Comparison of ENCODE assay signal across 20 cellular contexts in genomic region chr5:15722305-15722704, GRCh38.
A peak's percentile ranks its signal among the peaks of the same experiment; 100 is the strongest.
DNase-seq lines count a peak whose midpoint lies in the region; ATAC-seq, FAIRE-seq and TF ChIP-seq lines count a peak whose summit lies in the region.
"Had no signal": no experiment of that assay in that cellular context is flagged by ENCODE, and none has a peak within 500 bp of the region (broad histone marks: within the 10 kb centered on the region; RNA-seq: fewer than 3 reads in every experiment).

No MANE protein-coding gene starts in this region.

- peaks cover 3 to 23% of the 10 kb centered on the region in 2 donors for H3K9me3 ChIP-seq in left lung
- H3K9me3 ChIP-seq in upper lobe of left lung: peaks cover 3 to 13% (median 5%) of the 10 kb centered on the region in 4 donors
- H3K9me3 ChIP-seq: BE2C had no signal

- no peaks in the 10 kb centered on the region for H3K27me3 Mint-ChIP-seq in CD14-positive monocyte (ENCODE audit: low read depth in 3 of 3)
- H3K27me3 Mint-ChIP-seq: CD4-positive, alpha-beta T cell; IgD-negative memory B cell had no signal

- no peak overlapping the region for H3K4me3 ChIP-seq in bronchial epithelial cell (ENCODE audit: low read depth, low read length)
- H3K4me3 ChIP-seq in left lung: no peak overlapping the region
- no peak overlapping the region for H3K4me3 ChIP-seq in upper lobe of left lung
- H3K4me3 ChIP-seq: HAP-1 had no signal

- WGBS in upper lobe of left lung, 2 donors: 58 to 65% methylated on average over 6 to 7 of the region's 7 CpGs

- H3K27ac Mint-ChIP-seq in CD14-positive monocyte: no peak overlapping the region
- H3K27ac Mint-ChIP-seq: CD4-positive, alpha-beta T cell; IgD-negative memory B cell had no signal

- H3K4me3 Mint-ChIP-seq in CD14-positive monocyte: no peak overlapping the region
- H3K4me3 Mint-ChIP-seq: CD4-positive, alpha-beta T cell; IgD-negative memory B cell had no signal

- no peaks in the 10 kb centered on the region for H3K27me3 ChIP-seq in bronchial epithelial cell (ENCODE audit: control insufficient read depth, insufficient read depth, low read length)
- H3K27me3 ChIP-seq in left lung: no peaks in the 10 kb centered on the region
- no peaks in the 10 kb centered on the region for H3K27me3 ChIP-seq in upper lobe of left lung
- H3K27me3 ChIP-seq: BE2C had no signal

- peak; percentile 3 for DNase-seq in bronchial epithelial cell (ENCODE audit: low read depth)
- DNase-seq in dermis microvascular lymphatic vessel endothelial cell (ENCODE audit: low read depth in 2 of 2): peak; percentile 18 to 28
- peak in 1 of 2 donors; percentile 36 for DNase-seq in left lung
- DNase-seq in upper lobe of left lung: peak in 1 of 2 donors; percentile 78
- no peak for DNase-seq in CD14-positive monocyte (ENCODE audit: low spot score)
- no peak for DNase-seq in SHP77 treated with DMSO at 0.1 percent for 48 hours (lab: John Stamatoyannopoulos, UW)
- no peak for DNase-seq in DMS153 treated with DMSO at 0.1 percent for 48 hours (lab: John Stamatoyannopoulos, UW; ENCODE audit: unreplicated experiment)
- DNase-seq: ACHN; BE2C; C1 segment of cervical spinal cord; Caco-2; CD4-positive, alpha-beta T cell; DMS79; GDM1; GOT3 had no signal

- H3K36me3 ChIP-seq in bronchial epithelial cell (ENCODE audit: control insufficient read depth, insufficient read depth, low read length): no peaks in the 10 kb centered on the region
- no peaks in the 10 kb centered on the region for H3K36me3 ChIP-seq in left lung
- H3K36me3 ChIP-seq in upper lobe of left lung: no peaks in the 10 kb centered on the region
- H3K36me3 ChIP-seq: BE2C, HAP-1 had no signal

- no peak for FAIRE-seq in bronchial epithelial cell (lab: Jason Lieb, UNC)
- FAIRE-seq: A204.1, D721Med, HepG2 had no signal

- TF ChIP-seq CTCF in bronchial epithelial cell (IDR thresholded peaks at IDR 0.05; ENCODE audit: insufficient read depth, low read length, severe bottlenecking) (no peak), left lung (IDR thresholded peaks at IDR 0.05) (no peak), upper lobe of left lung (IDR thresholded peaks at IDR 0.05) (no peak), CD14-positive monocyte (IDR thresholded peaks at IDR 0.05) (no peak)

- ATAC-seq in left lung (peak; percentile 96), upper lobe of left lung (ENCODE audit: low FRiP score in 2 of 2) (peak; percentile 48 to 82)
- ATAC-seq: HepG2 had no signal

- no peaks in the 10 kb centered on the region for H3K4me1 Mint-ChIP-seq in CD14-positive monocyte
- H3K4me1 Mint-ChIP-seq: IgD-negative memory B cell had no signal

- H3K4me1 ChIP-seq in left lung (no peaks in the 10 kb centered on the region), upper lobe of left lung (peaks cover 0 to 3% (median 0%) of the 10 kb centered on the region in 4 donors)
- H3K4me1 ChIP-seq: Caco-2 had no signal

- TF ChIP-seq POLR2A in upper lobe of left lung (IDR thresholded peaks at IDR 0.05): no peak

- TF ChIP-seq EP300 in upper lobe of left lung (IDR thresholded peaks at IDR 0.05): no peak

- H3K36me3 Mint-ChIP-seq in CD14-positive monocyte: no peaks in the 10 kb centered on the region
- H3K36me3 Mint-ChIP-seq: IgD-negative memory B cell had no signal

- peaks cover 0 to 12% (median 6%) of the 10 kb centered on the region in 7 donors for H3K9me3 Mint-ChIP-seq in CD14-positive monocyte

- intact Hi-C loops in left lung (cut with DNase I): no loop called here
- intact Hi-C loops in CD14-positive monocyte (cut with micrococcal nuclease): no loop called here

- H3K27ac ChIP-seq in left lung (no peak overlapping the region), upper lobe of left lung (no peak overlapping the region)

Comparison
In these comparisons a context has a peak if more than half of its experiments do, and no peak if none do; other contexts are left out.
1. DNase-seq: peak in bronchial epithelial cell (single experiment) and dermis microvascular lymphatic vessel endothelial cell (2 of 2); none in CD14-positive monocyte (single experiment), SHP77 treated with DMSO at 0.1 percent for 48 hours (single experiment) and DMS153 treated with DMSO at 0.1 percent for 48 hours (single experiment).